ENCODE assay signal across 8 cellular contexts in the genomic region with DNA sequence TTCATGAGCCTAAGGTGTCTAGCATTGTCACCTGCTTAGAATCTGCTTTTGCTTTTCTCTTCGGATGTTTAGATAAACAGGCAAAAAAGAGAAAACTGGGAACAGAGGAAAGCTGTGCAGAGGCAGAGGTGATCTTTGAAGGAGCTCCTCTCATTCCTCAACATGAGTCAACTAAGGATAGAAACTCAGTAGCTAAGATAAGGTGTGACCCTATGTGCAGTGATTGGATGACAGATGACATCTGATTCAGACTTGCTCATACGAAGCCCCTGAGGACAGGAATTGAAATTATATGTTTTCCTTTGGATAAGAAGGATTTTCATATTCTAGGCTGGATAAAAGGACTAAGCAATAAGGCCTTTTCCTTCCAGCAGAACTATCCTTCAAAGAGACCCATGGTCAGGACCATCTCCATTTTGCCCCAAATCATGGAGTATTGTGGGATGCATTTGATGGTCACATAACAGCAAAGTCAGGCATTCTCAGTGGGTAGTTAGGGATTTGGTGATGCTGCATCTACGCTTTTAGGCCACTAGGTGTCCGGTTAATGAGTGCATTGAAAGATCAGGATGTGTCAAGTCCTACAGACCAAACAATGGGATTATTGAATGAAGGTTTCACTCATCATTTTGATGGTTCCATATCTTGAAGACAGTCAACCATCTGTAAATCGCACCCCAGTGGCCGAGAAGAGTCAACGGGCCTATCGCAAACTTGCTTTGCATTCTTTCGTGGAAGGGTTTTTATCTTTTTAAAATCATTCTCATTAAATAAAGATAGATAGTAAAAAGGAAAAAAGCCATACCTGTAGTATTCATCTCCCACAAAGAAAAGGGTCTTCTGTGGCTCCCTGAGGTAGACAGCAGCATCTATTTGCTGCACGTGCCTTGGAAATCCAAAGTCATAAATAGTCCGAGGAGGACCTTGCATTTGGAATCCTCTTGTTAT. TPM values are rescaled to one million over a fixed set of nuclear protein-coding genes. Genes with fewer than 3 reads are reported as not detected.
A peak's percentile ranks its signal among the peaks of the same experiment; 100 is the strongest.
DNase-seq lines count a peak whose midpoint lies in the region; ATAC-seq, FAIRE-seq and TF ChIP-seq lines count a peak whose summit lies in the region.

No MANE protein-coding gene starts in this region.

- no peaks in the 10 kb centered on the region for H3K79me1 ChIP-seq in neuronal stem cell (ENCODE audit: low read depth, low read length)

- no peak overlapping the region for H4K8ac ChIP-seq in neuronal stem cell (ENCODE audit: low read depth, low read length)

- H3K4me1 ChIP-seq in neuronal stem cell (ENCODE audit: control insufficient read depth in 2 of 2, insufficient read depth in 1 of 2, low read depth in 1 of 2, low read length in 2 of 2), result no peaks in the 10 kb centered on the region

- H3K9me3 ChIP-seq in neuronal stem cell (replicated peaks in 1 of 2; ENCODE audit: control insufficient read depth in 2 of 2, insufficient read depth in 1 of 2, low read depth in 1 of 2, low read length in 2 of 2), result no peaks in the 10 kb centered on the region

- H3K4me3 ChIP-seq in neuronal stem cell (ENCODE audit: low read length in 2 of 2), result no peak overlapping the region

- H3K14ac ChIP-seq in neuronal stem cell (ENCODE audit: low read length), result no peak overlapping the region

- H3K23ac ChIP-seq in neuronal stem cell (ENCODE audit: low read depth, low read length, poor library complexity), result no peak overlapping the region

- peak; percentile 68 for FAIRE-seq in H54 (lab: Jason Lieb, UNC)

- H3K18ac ChIP-seq in neuronal stem cell (ENCODE audit: low read length), result no peak overlapping the region

- no peak overlapping the region for H4K91ac ChIP-seq in neuronal stem cell (ENCODE audit: low read depth, low read length, poor library complexity)

- ATAC-seq in HG02623 (IDR thresholded peaks at IDR 0.05; ENCODE audit: unreplicated experiment), result no peak

- no peak overlapping the region for H2BK120ac ChIP-seq in neuronal stem cell (ENCODE audit: low read depth, low read length)

- H2BK15ac ChIP-seq in neuronal stem cell (ENCODE audit: low read length), result no peak overlapping the region

- H3K4me2 ChIP-seq in neuronal stem cell (ENCODE audit: insufficient read depth, low read length, poor library complexity, severe bottlenecking), result no peak overlapping the region

- no peaks in the 10 kb centered on the region for H3K36me3 ChIP-seq in neuronal stem cell (replicated peaks in 1 of 2; ENCODE audit: control insufficient read depth in 2 of 2, insufficient read depth in 2 of 2, low read length in 2 of 2)

- no peak overlapping the region for H3K9ac ChIP-seq in neuronal stem cell (ENCODE audit: low read depth, low read length, poor library complexity)

- H3K27ac ChIP-seq in neuronal stem cell (replicated peaks; ENCODE audit: low read length), result no peak overlapping the region

- H3K4ac ChIP-seq in neuronal stem cell (ENCODE audit: low read length), result no peak overlapping the region

- peak; percentile 7 for DNase-seq in COLO668 (lab: John Stamatoyannopoulos, UW; ENCODE audit: unreplicated experiment)
- no peak for DNase-seq in H54 (ENCODE audit: insufficient read length, low spot score)
- DNase-seq in SHP77 (lab: John Stamatoyannopoulos, UW), result peak; percentile 10 to 21
- peak; percentile 53 for DNase-seq in iPS-NIHi7 (ENCODE audit: extremely low spot score)
- no peak for DNase-seq in neuronal stem cell (ENCODE audit: low spot score)
- DNase-seq in NCI-H187 (lab: John Stamatoyannopoulos, UW), result no peak
- no peak for DNase-seq in NCI-H446 treated with DMSO at 0.1 percent for 48 hours (lab: John Stamatoyannopoulos, UW)

- no peak overlapping the region for H2BK12ac ChIP-seq in neuronal stem cell (ENCODE audit: low read length)

- no peaks in the 10 kb centered on the region for H3K27me3 ChIP-seq in neuronal stem cell (ENCODE audit: control insufficient read depth in 3 of 3, insufficient read depth in 3 of 3, low read depth in 1 of 3, low read length in 3 of 3)

- H2AFZ ChIP-seq in neuronal stem cell (ENCODE audit: low read length), result no peak overlapping the region

- H2BK5ac ChIP-seq in neuronal stem cell (ENCODE audit: low read length), result no peak overlapping the region

- WGBS in neuronal stem cell (ENCODE audit: extremely low coverage in 2 of 2, insufficient read length in 2 of 2, insufficient replicate concordance in 1 of 2), 2 donors, result no CpG with 5 or more reads among the region's 11 CpGs

- no peak for TF ChIP-seq POLR2A in H54 (IDR thresholded peaks at IDR 0.05; ENCODE audit: low read depth, low read length)

- no peak overlapping the region for H2AK5ac ChIP-seq in neuronal stem cell (ENCODE audit: low read depth, low read length)

RNA-seq across cellular contexts. Expression of gene MMP20, which starts 32.2 kb away (rescaled TPM):
- not detected for polyA plus RNA-seq in neuronal stem cell (2013, experiment 1 of 2)
- not detected for polyA plus RNA-seq in neuronal stem cell (2013, experiment 2 of 2)

Comparison
In these comparisons a context has a peak if more than half of its experiments do, and no peak if none do; other contexts are left out.
1. DNase-seq: peak in COLO668 (single experiment), SHP77 (2 of 2) and iPS-NIHi7 (single experiment); none in H54 (single experiment), neuronal stem cell (single experiment), NCI-H187 (0 of 2) and NCI-H446 treated with DMSO at 0.1 percent for 48 hours (single experiment).